13 cellular contexts compared by ENCODE assay signal in genomic region chr17:30565073-30565935, GRCh38.
DNase-seq lines count a peak whose midpoint lies in the region; TF ChIP-seq lines count a peak whose summit lies in the region.
"Had no signal": no experiment of that assay in that cellular context is flagged by ENCODE, and none has a peak within 500 bp of the region (broad histone marks: within the 10 kb centered on the region; RNA-seq: fewer than 3 reads in every experiment).

No MANE protein-coding gene starts in this region.

- H3K4me1 Mint-ChIP-seq in HFFc6 (ENCODE audit: low read depth): no peaks in the 10 kb centered on the region
- H3K4me1 Mint-ChIP-seq: CD8-positive, alpha-beta memory T cell had no signal

- no peak overlapping the region for H3K4me3 Mint-ChIP-seq in HFFc6
- H3K4me3 Mint-ChIP-seq: CD8-positive, alpha-beta memory T cell; T-helper 2 cell treated with Interferon-gamma antibody and Interleukin-4, amounts not matched to agents 5 μg/mL and 100 μg/mL, for 36 hours had no signal

- H3K36me3 Mint-ChIP-seq in HFFc6 (ENCODE audit: low read depth): no peaks in the 10 kb centered on the region
- H3K36me3 Mint-ChIP-seq: CD8-positive, alpha-beta memory T cell had no signal

- H3K27ac Mint-ChIP-seq in HFFc6: no peak overlapping the region
- H3K27ac Mint-ChIP-seq: CD8-positive, alpha-beta memory T cell; T-helper 2 cell treated with Interferon-gamma antibody and Interleukin-4, amounts not matched to agents 5 μg/mL and 100 μg/mL, for 36 hours had no signal

- no peaks in the 10 kb centered on the region; the same call in 1 of the 2 replicates for H3K9me3 Mint-ChIP-seq in HFFc6
- H3K9me3 Mint-ChIP-seq: CD8-positive, alpha-beta memory T cell; T-helper 2 cell treated with Interferon-gamma antibody and Interleukin-4, amounts not matched to agents 5 μg/mL and 100 μg/mL, for 36 hours had no signal

- TF ChIP-seq CTCF in HFFc6 (IDR thresholded peaks at IDR 0.05): peak; percentile 34; the same call in 1 of the 2 replicates

- peaks cover 29% of the 10 kb centered on the region for H3K27me3 Mint-ChIP-seq in HFFc6 (ENCODE audit: insufficient read depth)

- DNase-seq in DMS 273 (lab: John Stamatoyannopoulos, UW; ENCODE audit: unreplicated experiment) (peak; percentile 46), DMS 273 treated with DMSO at 0.1 percent for 48 hours (lab: John Stamatoyannopoulos, UW) (no peak), HFFc6 (peak; percentile 17), astrocyte of the hippocampus (ENCODE audit: low read depth, low spot score) (peak; percentile 17), left kidney (ENCODE audit: low read depth, low spot score) (peak; percentile 28), NCI-H1105 treated with DMSO at 0.1 percent for 48 hours (lab: John Stamatoyannopoulos, UW) (no peak), putamen (ENCODE audit: low spot score) (no peak)
- DNase-seq in activated T-cell treated with anti-CD3 and anti-CD28 coated beads, Interleukin-2, amount 50 U/mL, for 1 hour: no peak
- DNase-seq: activated CD4-positive, alpha-beta T cell treated with anti-CD3 and anti-CD28 coated beads for 48 hours; amniotic stem cell; CD8-positive, alpha-beta memory T cell; spleen had no signal

Comparison
In these comparisons a context has a peak if more than half of its experiments do, and no peak if none do; other contexts are left out.
1. DNase-seq: peak in DMS 273 (single experiment), HFFc6 (single experiment), astrocyte of the hippocampus (single experiment) and left kidney (single experiment); none in DMS 273 treated with DMSO at 0.1 percent for 48 hours (single experiment), activated T-cell treated with anti-CD3 and anti-CD28 coated beads, Interleukin-2, amount 50 U/mL, for 1 hour (single experiment), NCI-H1105 treated with DMSO at 0.1 percent for 48 hours (single experiment) and putamen (single experiment).